In the genomic region with DNA sequence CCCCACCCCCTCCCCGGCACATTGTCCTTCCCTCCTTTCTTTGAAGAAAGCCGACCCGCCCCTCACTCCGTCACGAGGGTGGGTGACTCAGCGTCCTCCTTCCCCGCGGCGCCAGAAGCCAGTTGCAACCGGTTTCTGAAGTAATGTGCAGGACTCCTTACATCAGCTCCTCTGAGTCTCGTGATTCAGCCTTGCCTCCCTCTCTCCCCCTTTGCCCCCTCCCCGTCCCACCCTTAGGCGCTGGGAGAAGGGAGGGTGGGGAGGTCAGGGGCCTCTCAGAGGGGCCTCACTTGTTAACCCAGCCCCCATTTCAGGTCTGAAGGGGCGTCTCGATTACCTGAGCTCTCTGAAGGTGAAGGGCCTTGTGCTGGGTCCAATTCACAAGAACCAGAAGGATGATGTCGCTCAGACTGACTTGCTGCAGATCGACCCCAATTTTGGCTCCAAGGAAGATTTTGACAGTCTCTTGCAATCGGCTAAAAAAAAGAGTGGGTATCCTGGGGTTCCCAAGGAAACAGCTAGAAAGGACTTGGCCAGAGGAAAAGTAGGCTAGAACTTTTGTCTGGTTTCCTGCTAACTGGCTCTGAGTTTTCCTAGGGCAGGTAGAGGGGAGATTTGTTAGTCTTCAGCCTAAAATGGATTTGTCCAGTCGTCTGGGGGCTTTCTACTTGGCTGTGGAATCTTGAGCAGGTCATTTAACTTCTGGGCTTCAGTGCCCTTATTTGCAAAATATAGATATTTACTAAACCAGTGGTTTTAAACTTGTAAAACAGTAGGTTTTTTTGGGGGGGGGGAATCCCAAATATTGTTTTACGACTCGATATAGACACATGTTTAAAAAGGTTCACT, we compare ENCODE assay signal across 8 cellular contexts. TPM values are rescaled to one million over a fixed set of nuclear protein-coding genes. Genes with fewer than 3 reads are reported as not detected.
DNase-seq lines count a peak whose midpoint lies in the region; ATAC-seq and TF ChIP-seq lines count a peak whose summit lies in the region.

No MANE protein-coding gene starts in this region.

- 3% methylated on average over 16 of the region's 21 CpGs for WGBS in esophagus muscularis mucosa

- H3K4me3 ChIP-seq in HL-60 (replicated peaks; ENCODE audit: insufficient read depth, low read length) (peak overlapping the region; percentile 51), esophagus muscularis mucosa (peak overlapping the region; percentile 72 to 100 (median 95))

- ATAC-seq in GM19463 (IDR thresholded peaks at IDR 0.05; ENCODE audit: unreplicated experiment): peak; percentile 46
- peak; percentile 69 to 74 for ATAC-seq in activated T-cell treated with anti-CD3 and anti-CD28 coated beads, Interleukin-2, amount 50 U/mL, for 4 hours
- peak; percentile 67 to 74 for ATAC-seq in naive thymus-derived CD8-positive, alpha-beta T cell
- peak; percentile 80 for ATAC-seq in stimulated activated memory B cell treated with anti-CD40 and anti-IgM and Interleukin-4, amounts not matched to agents 10 μg/mL and 1 μg/mL and 100 μg/mL, for 72 hours

- peaks cover 50% of the 10 kb centered on the region for H3K4me1 Mint-ChIP-seq in activated T-cell treated with anti-CD3 and anti-CD28 coated beads, Interleukin-2, amount 50 U/mL, for 4 hours (ENCODE audit: low read depth)
- H3K4me1 Mint-ChIP-seq in naive thymus-derived CD8-positive, alpha-beta T cell: peaks cover 33 to 53% (median 51%) of the 10 kb centered on the region in 4 donors
- peaks cover 49% of the 10 kb centered on the region for H3K4me1 Mint-ChIP-seq in stimulated activated memory B cell treated with anti-CD40 and anti-IgM and Interleukin-4, amounts not matched to agents 10 μg/mL and 1 μg/mL and 100 μg/mL, for 72 hours

- peak; percentile 15 for TF ChIP-seq EP300 in esophagus muscularis mucosa (IDR thresholded peaks at IDR 0.05)

- POLR2A ChIA-PET in naive thymus-derived CD8-positive, alpha-beta T cell (lab: Charles Lee): interaction anchor here (0.6 to 3.3 kb wide), 48 partner anchors 24 to 1359 kb away, joined by 3 to 87 read pairs (median 4); a partner anchor contains a TSS

- no peaks in the 10 kb centered on the region for H3K27me3 ChIP-seq in HL-60 (ENCODE audit: insufficient read depth, poor library complexity, severe bottlenecking)
- no peaks in the 10 kb centered on the region for H3K27me3 ChIP-seq in esophagus muscularis mucosa

- intact Hi-C loops in esophagus muscularis mucosa (cut with DNase I): loop anchor here (2.0 kb wide), 1 partner anchor 27 kb away; no protein-coding TSS in a partner anchor

- H3K9me3 Mint-ChIP-seq in activated T-cell treated with anti-CD3 and anti-CD28 coated beads, Interleukin-2, amount 50 U/mL, for 4 hours: no peaks in the 10 kb centered on the region
- no peaks in the 10 kb centered on the region for H3K9me3 Mint-ChIP-seq in naive thymus-derived CD8-positive, alpha-beta T cell
- no peaks in the 10 kb centered on the region for H3K9me3 Mint-ChIP-seq in stimulated activated memory B cell treated with anti-CD40 and anti-IgM and Interleukin-4, amounts not matched to agents 10 μg/mL and 1 μg/mL and 100 μg/mL, for 72 hours

- H3K27ac ChIP-seq in HL-60 (replicated peaks) (peak overlapping the region; percentile 98), esophagus muscularis mucosa (replicated peaks in 1 of 4) (peak overlapping the region; percentile 94 to 100 (median 99))

- H3K36me3 Mint-ChIP-seq in activated T-cell treated with anti-CD3 and anti-CD28 coated beads, Interleukin-2, amount 50 U/mL, for 4 hours (ENCODE audit: insufficient read depth): peaks cover 51% of the 10 kb centered on the region
- H3K36me3 Mint-ChIP-seq in naive thymus-derived CD8-positive, alpha-beta T cell: peaks cover 0 to 54% (median 15%) of the 10 kb centered on the region in 3 donors
- H3K36me3 Mint-ChIP-seq in stimulated activated memory B cell treated with anti-CD40 and anti-IgM and Interleukin-4, amounts not matched to agents 10 μg/mL and 1 μg/mL and 100 μg/mL, for 72 hours: peaks cover 63% of the 10 kb centered on the region

- TF ChIP-seq CTCF in HL-60 (IDR thresholded peaks at IDR 0.05; ENCODE audit: insufficient read depth, low read length) (no peak), esophagus muscularis mucosa (IDR thresholded peaks at IDR 0.05) (no peak)

- no peaks in the 10 kb centered on the region for H3K9me3 ChIP-seq in esophagus muscularis mucosa

- peak; percentile 93 for DNase-seq in COLO668 (lab: John Stamatoyannopoulos, UW; ENCODE audit: unreplicated experiment)
- DNase-seq in HL-60 (ENCODE audit: low read depth in 1 of 2, low spot score in 1 of 2): peak; percentile 91 to 98
- DNase-seq in OCI-M1 (lab: John Stamatoyannopoulos, UW): peak; percentile 99
- DNase-seq in activated T-cell treated with anti-CD3 and anti-CD28 coated beads, Interleukin-2, amount 50 U/mL, for 4 hours: peak; percentile 96
- peak; percentile 99 for DNase-seq in esophagus muscularis mucosa (ENCODE audit: extremely low spot score)
- DNase-seq in naive thymus-derived CD8-positive, alpha-beta T cell: peak; percentile 81 to 97 (median 90)

- no peaks in the 10 kb centered on the region for H3K27me3 Mint-ChIP-seq in activated T-cell treated with anti-CD3 and anti-CD28 coated beads, Interleukin-2, amount 50 U/mL, for 4 hours (ENCODE audit: low read depth)
- H3K27me3 Mint-ChIP-seq in naive thymus-derived CD8-positive, alpha-beta T cell: no peaks in the 10 kb centered on the region
- H3K27me3 Mint-ChIP-seq in stimulated activated memory B cell treated with anti-CD40 and anti-IgM and Interleukin-4, amounts not matched to agents 10 μg/mL and 1 μg/mL and 100 μg/mL, for 72 hours: no peaks in the 10 kb centered on the region

- peak; percentile 24 for TF ChIP-seq POLR2A in esophagus muscularis mucosa (IDR thresholded peaks at IDR 0.05; ENCODE audit: low read depth)

- H3K4me3 Mint-ChIP-seq in activated T-cell treated with anti-CD3 and anti-CD28 coated beads, Interleukin-2, amount 50 U/mL, for 4 hours: peak overlapping the region; percentile 99
- peak overlapping the region; percentile 96 to 100 (median 99) for H3K4me3 Mint-ChIP-seq in naive thymus-derived CD8-positive, alpha-beta T cell
- H3K4me3 Mint-ChIP-seq in stimulated activated memory B cell treated with anti-CD40 and anti-IgM and Interleukin-4, amounts not matched to agents 10 μg/mL and 1 μg/mL and 100 μg/mL, for 72 hours: peak overlapping the region; percentile 99

- peak overlapping the region; percentile 97 to 100 (median 100) for H3K27ac Mint-ChIP-seq in naive thymus-derived CD8-positive, alpha-beta T cell
- peak overlapping the region; percentile 97 for H3K27ac Mint-ChIP-seq in stimulated activated memory B cell treated with anti-CD40 and anti-IgM and Interleukin-4, amounts not matched to agents 10 μg/mL and 1 μg/mL and 100 μg/mL, for 72 hours

- peaks cover 39 to 74% (median 69%) of the 10 kb centered on the region in 4 donors for H3K4me1 ChIP-seq in esophagus muscularis mucosa

- H3K36me3 ChIP-seq in esophagus muscularis mucosa: peaks cover 41 to 46% (median 45%) of the 10 kb centered on the region in 4 donors

RNA-seq across cellular contexts. Expression of a gene that starts 1.1 kb away (rescaled TPM):
- 100 to 1,000 TPM; 580 to 683 (median 586) TPM for total RNA-seq in activated T-cell treated with anti-CD3 and anti-CD28 coated beads, Interleukin-2, amount 50 U/mL, for 4 hours
- 100 to 1,000 TPM in 1 of 4 donors, 10 to 100 TPM in 3; 53.2 to 123 (median 86.4) TPM for total RNA-seq in esophagus muscularis mucosa
- total RNA-seq in naive thymus-derived CD8-positive, alpha-beta T cell: 100 to 1,000 TPM; 352 to 353 TPM
- 100 to 1,000 TPM; 119 to 164 (median 125) TPM for polyA plus RNA-seq in naive thymus-derived CD8-positive, alpha-beta T cell

RNA-seq across cellular contexts. Expression of a gene that starts 39.4 kb away (rescaled TPM):
- not detected for total RNA-seq in activated T-cell treated with anti-CD3 and anti-CD28 coated beads, Interleukin-2, amount 50 U/mL, for 4 hours
- total RNA-seq in esophagus muscularis mucosa: under 1 TPM in 2 of 4 donors, not detected in 2; 0.33 to 0.40 TPM
- not detected for total RNA-seq in naive thymus-derived CD8-positive, alpha-beta T cell
- polyA plus RNA-seq in naive thymus-derived CD8-positive, alpha-beta T cell: not detected

RNA-seq across cellular contexts. Expression of a gene that starts 42.4 kb away (rescaled TPM):
- total RNA-seq in activated T-cell treated with anti-CD3 and anti-CD28 coated beads, Interleukin-2, amount 50 U/mL, for 4 hours: 100 to 1,000 TPM; 228 to 254 (median 235) TPM
- 10 to 100 TPM; 18.3 to 53.1 (median 48.1) TPM for total RNA-seq in esophagus muscularis mucosa
- total RNA-seq in naive thymus-derived CD8-positive, alpha-beta T cell: 100 to 1,000 TPM; 129 to 130 TPM
- 10 to 100 TPM; 35.7 to 64.0 (median 49.4) TPM for polyA plus RNA-seq in naive thymus-derived CD8-positive, alpha-beta T cell

RNA-seq across cellular contexts. Expression of a gene that starts 49.2 kb away (rescaled TPM):
- total RNA-seq in activated T-cell treated with anti-CD3 and anti-CD28 coated beads, Interleukin-2, amount 50 U/mL, for 4 hours: under 1 TPM; 0.63 to 0.92 (median 0.89) TPM
- total RNA-seq in esophagus muscularis mucosa: not detected
- total RNA-seq in naive thymus-derived CD8-positive, alpha-beta T cell: under 1 TPM; 0.88 to 0.91 TPM
- 1 to 10 TPM; 1.6 to 2.2 (median 1.7) TPM for polyA plus RNA-seq in naive thymus-derived CD8-positive, alpha-beta T cell

RNA-seq across cellular contexts. Expression of a gene that starts 50.0 kb away (rescaled TPM):
- 10 to 100 TPM; 22.3 to 31.6 (median 28.4) TPM for total RNA-seq in activated T-cell treated with anti-CD3 and anti-CD28 coated beads, Interleukin-2, amount 50 U/mL, for 4 hours
- 10 to 100 TPM; 22.8 to 31.6 (median 31.6) TPM for total RNA-seq in esophagus muscularis mucosa
- 10 to 100 TPM; 55.6 to 61.7 TPM for total RNA-seq in naive thymus-derived CD8-positive, alpha-beta T cell
- polyA plus RNA-seq in naive thymus-derived CD8-positive, alpha-beta T cell: 10 to 100 TPM; 25.4 to 30.4 (median 26.2) TPM

Comparison
In these comparisons a context has a peak if more than half of its experiments do, and no peak if none do; other contexts are left out.
1. Peak in every context shown above with its lines: DNase-seq, ATAC-seq, H3K4me3 ChIP-seq and H3K27ac ChIP-seq.